In the genomic region with DNA sequence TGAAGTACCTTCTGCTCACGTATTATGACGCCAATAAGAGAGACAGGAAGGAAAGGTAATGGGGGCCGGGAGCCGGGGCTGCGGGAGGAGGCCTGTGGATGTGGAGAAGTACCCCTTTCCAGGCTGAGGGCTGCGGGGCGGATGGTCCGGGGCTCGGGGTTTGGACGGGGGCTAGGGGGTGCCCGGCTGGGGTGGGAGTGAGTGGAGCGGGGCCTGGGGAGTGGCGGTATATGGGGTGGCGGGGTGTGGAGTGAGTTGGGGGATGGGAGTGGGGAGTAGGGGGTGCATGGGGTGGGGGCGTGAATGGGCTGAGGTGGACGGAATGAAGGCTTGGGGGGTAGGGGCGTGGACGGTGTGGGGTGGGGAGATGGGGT, we compare ENCODE assay signal across 8 cellular contexts. TPM values are rescaled to one million over a fixed set of nuclear protein-coding genes. Genes with fewer than 3 reads are reported as not detected.
DNase-seq lines count a peak whose midpoint lies in the region; ATAC-seq and TF ChIP-seq lines count a peak whose summit lies in the region.
"Not testable (repeated sequence)": the region's sequence is repeated elsewhere in the genome, so short reads cannot be mapped to it uniquely, and the experiment has no call there.

No MANE protein-coding gene starts in this region.

- not testable (repeated sequence) for H4K91ac ChIP-seq in neuronal stem cell (ENCODE audit: low read depth, low read length, poor library complexity)

- peaks cover 14% of the 10 kb centered on the region for H3K79me2 ChIP-seq in SK-N-SH (ENCODE audit: insufficient read depth)

- H3K23ac ChIP-seq in neuronal stem cell (ENCODE audit: low read depth, low read length, poor library complexity), result not testable (repeated sequence)

- H4K20me1 ChIP-seq in SK-N-SH (ENCODE audit: insufficient read depth), result not testable (repeated sequence)

- H3K4ac ChIP-seq in neuronal stem cell (ENCODE audit: low read length), result not testable (repeated sequence)

- not testable (repeated sequence) for H3K9me3 ChIP-seq in SK-N-SH; adrenal gland (replicated peaks in 1 of 3); esophagus (ENCODE audit: control insufficient read depth in 2 of 2, insufficient read depth in 1 of 2, low read depth in 1 of 2, low read length in 1 of 2); neuronal stem cell (replicated peaks in 1 of 2; ENCODE audit: control insufficient read depth in 2 of 2, insufficient read depth in 1 of 2, low read depth in 1 of 2, low read length in 2 of 2); subcutaneous abdominal adipose tissue (ENCODE audit: control insufficient read depth in 5 of 5, low read length in 5 of 5)

- H2AK5ac ChIP-seq in neuronal stem cell (ENCODE audit: low read depth, low read length), result not testable (repeated sequence)

- not testable (repeated sequence) for H2BK15ac ChIP-seq in neuronal stem cell (ENCODE audit: low read length)

- not testable (repeated sequence) for H2BK120ac ChIP-seq in neuronal stem cell (ENCODE audit: low read depth, low read length)

- peak; percentile 17 for ATAC-seq in HG02973 (IDR thresholded peaks at IDR 0.05; ENCODE audit: unreplicated experiment)

- not testable (repeated sequence) for H2BK12ac ChIP-seq in neuronal stem cell (ENCODE audit: low read length)

- H3K4me3 ChIP-seq in SK-N-SH (ENCODE audit: low read depth in 2 of 2, low read length in 1 of 2) (peak overlapping the region; percentile 66 to 93), adrenal gland (peak overlapping the region; percentile 18 to 67 (median 41)), esophagus (ENCODE audit: low read depth in 1 of 2, low read length in 2 of 2) (peak overlapping the region; percentile 56 to 66), kidney epithelial cell (ENCODE audit: low read depth, low read length) (peak overlapping the region; percentile 60), neuronal stem cell (ENCODE audit: low read length in 2 of 2) (peak overlapping the region; percentile 65 to 94), subcutaneous abdominal adipose tissue (ENCODE audit: low read depth in 1 of 5, low read length in 5 of 5) (peak overlapping the region; percentile 70 to 92 (median 76))

- not testable (repeated sequence) for TF ChIP-seq RAD21 in SK-N-SH (IDR thresholded peaks at IDR 0.05; ENCODE audit: low read length)

- not testable (repeated sequence) for H3F3A ChIP-seq in SK-N-SH (replicated peaks; ENCODE audit: insufficient read depth)

- TF ChIP-seq EP300 in SK-N-SH (IDR thresholded peaks at IDR 0.05; ENCODE audit: borderline replicate concordance in 1 of 2, low read depth in 1 of 2, low read length in 1 of 2), result not testable (repeated sequence)

- H3K27me3 ChIP-seq in SK-N-SH (ENCODE audit: insufficient read depth); adrenal gland; esophagus (ENCODE audit: control insufficient read depth in 1 of 2, insufficient read depth in 2 of 2, low read length in 2 of 2); kidney epithelial cell (ENCODE audit: control insufficient read depth, insufficient read depth, low read length); neuronal stem cell (ENCODE audit: control insufficient read depth in 3 of 3, insufficient read depth in 3 of 3, low read depth in 1 of 3, low read length in 3 of 3); subcutaneous abdominal adipose tissue (ENCODE audit: control insufficient read depth in 5 of 5, insufficient read depth in 4 of 5, low read length in 5 of 5): not testable (repeated sequence)

- not testable (repeated sequence) for H3K79me1 ChIP-seq in neuronal stem cell (ENCODE audit: low read depth, low read length)

- H3K4me2 ChIP-seq in SK-N-SH (peak overlapping the region; percentile 99; the same call in 1 of the 2 replicates), neuronal stem cell (ENCODE audit: insufficient read depth, low read length, poor library complexity, severe bottlenecking) (peak overlapping the region; percentile 54)

- H3K14ac ChIP-seq in neuronal stem cell (ENCODE audit: low read length), result not testable (repeated sequence)

- H3K9ac ChIP-seq in SK-N-SH, result peak overlapping the region; percentile 78
- H3K9ac ChIP-seq in neuronal stem cell (ENCODE audit: low read depth, low read length, poor library complexity), result peak overlapping the region; percentile 70
- H3K9ac ChIP-seq in subcutaneous abdominal adipose tissue (ENCODE audit: low read length in 5 of 5), result peak overlapping the region in 4 of 5 donors; percentile 60 to 81 (median 72)

- CTCF ChIA-PET in SK-N-SH (lab: Yijun Ruan, JAX), result interaction anchor here (1.2 to 2.9 kb wide), 4 partner anchors 102 to 298 kb away, joined by 3 to 37 read pairs (median 4); a partner anchor contains a TSS

- not testable (repeated sequence) for H2BK5ac ChIP-seq in neuronal stem cell (ENCODE audit: low read length)

- H2AFZ ChIP-seq in SK-N-SH (ENCODE audit: low read depth), result not testable (repeated sequence)
- peak overlapping the region; percentile 100 for H2AFZ ChIP-seq in neuronal stem cell (ENCODE audit: low read length)

- POLR2A ChIA-PET in SK-N-SH (lab: Yijun Ruan, JAX), result not testable (repeated sequence)

- intact Hi-C loops in adrenal gland (cut with DNase I), result loop anchor here in 1 of 2 donors (10.0 kb wide), 2 partner anchors 99 to 249 kb away; no protein-coding TSS in a partner anchor

- not testable (repeated sequence) for DNase-seq in SK-N-SH; kidney epithelial cell (ENCODE audit: low read depth); neuronal stem cell (ENCODE audit: low spot score)
- DNase-seq in adrenal gland, result peak in 3 of 7 donors; percentile 25 to 53 (median 36)

- TF ChIP-seq POLR2A in adrenal gland (IDR thresholded peaks at IDR 0.05), result not testable (repeated sequence)

- H3K9me2 ChIP-seq in SK-N-SH, result not testable (repeated sequence)

- not testable (repeated sequence) for H3K36me3 ChIP-seq in SK-N-SH (replicated peaks in 1 of 2; ENCODE audit: control insufficient read depth in 1 of 2, insufficient read depth in 2 of 2, low read length in 1 of 2); adrenal gland (replicated peaks in 1 of 2); esophagus (ENCODE audit: control insufficient read depth in 2 of 2, insufficient read depth in 2 of 2, low read length in 1 of 2); kidney epithelial cell (ENCODE audit: control insufficient read depth, insufficient read depth, low read length); neuronal stem cell (replicated peaks in 1 of 2; ENCODE audit: control insufficient read depth in 2 of 2, insufficient read depth in 2 of 2, low read length in 2 of 2); subcutaneous abdominal adipose tissue (ENCODE audit: control insufficient read depth in 5 of 5, insufficient read depth in 5 of 5, low read length in 5 of 5)

- H4K8ac ChIP-seq in neuronal stem cell (ENCODE audit: low read depth, low read length), result not testable (repeated sequence)

- H3K18ac ChIP-seq in neuronal stem cell (ENCODE audit: low read length), result not testable (repeated sequence)

- TF ChIP-seq CTCF in C4-2B (conservative IDR thresholded peaks at IDR 0.05); SK-N-SH (IDR thresholded peaks at IDR 0.05); adrenal gland (IDR thresholded peaks at IDR 0.05); kidney epithelial cell (IDR thresholded peaks at IDR 0.05; ENCODE audit: insufficient read depth, low read length, poor library complexity, severe bottlenecking): not testable (repeated sequence)

- H3K27ac ChIP-seq in C4-2B (peak overlapping the region; percentile 82), SK-N-SH (ENCODE audit: low read depth in 2 of 2, low read length in 1 of 2) (peak overlapping the region; percentile 47 to 59; a peak in 3 of 4 replicates), adrenal gland (peak overlapping the region in 4 of 5 donors; percentile 78 to 96 (median 90)), esophagus (ENCODE audit: low read depth in 2 of 2, low read length in 1 of 2) (peak overlapping the region; percentile 85 to 89), neuronal stem cell (replicated peaks; ENCODE audit: low read length) (peak overlapping the region; percentile 71), subcutaneous abdominal adipose tissue (ENCODE audit: low read depth, low read length) (peak overlapping the region; percentile 50)

- 3% methylated on average over 18 of the region's 18 CpGs for WGBS in SK-N-SH (ENCODE audit: low lambda C conversion rate)
- WGBS in adrenal gland, 4 donors, result 0 to 7% (median 2%) methylated on average over 2 to 15 of the region's 18 CpGs
- WGBS in esophagus, 2 donors, result 2% methylated on average over 13 to 18 of the region's 18 CpGs
- no CpG with 5 or more reads among the region's 18 CpGs for WGBS in neuronal stem cell (ENCODE audit: extremely low coverage in 2 of 2, insufficient read length in 2 of 2, insufficient replicate concordance in 1 of 2), 2 donors

- not testable (repeated sequence) for H3K4me1 ChIP-seq in SK-N-SH (ENCODE audit: control insufficient read depth in 1 of 2, insufficient read depth in 2 of 2, low read depth in 1 of 2, low read length in 1 of 2); adrenal gland (replicated peaks in 1 of 2); esophagus (ENCODE audit: control insufficient read depth in 2 of 2, insufficient read depth in 2 of 2, low read length in 1 of 2); neuronal stem cell (ENCODE audit: control insufficient read depth in 2 of 2, insufficient read depth in 1 of 2, low read depth in 1 of 2, low read length in 2 of 2); subcutaneous abdominal adipose tissue (ENCODE audit: control insufficient read depth in 5 of 5, insufficient read depth in 5 of 5, low read length in 5 of 5)

RNA-seq across cellular contexts. Expression of a gene that starts 0.9 kb away (rescaled TPM):
- 2.9 and 3.0 TPM in 2 replicates for polyA plus RNA-seq in SK-N-SH (2012; rRNA removed)
- polyA plus RNA-seq in SK-N-SH (2012; cell fraction: cytosol; rRNA removed), result 1.3 and 1.4 TPM in 2 replicates
- polyA plus RNA-seq in SK-N-SH (2012; cell fraction: nucleus; rRNA removed), result 12.0 and 14.1 TPM in 2 replicates
- 10 to 100 TPM in 4 of 8 donors, 1 to 10 TPM in 4; 3.8 to 26.7 (median 10.0) TPM for total RNA-seq in adrenal gland
- 10 to 100 TPM in 1 of 3 donors, 1 to 10 TPM in 2; 3.0 to 14.6 (median 4.4) TPM for polyA plus RNA-seq in adrenal gland
- polyA plus RNA-seq in esophagus, result 1 to 10 TPM; 1.3 to 4.2 TPM
- total RNA-seq in kidney epithelial cell, result 9.9 and 14.8 TPM in 2 replicates
- polyA plus RNA-seq in neuronal stem cell (2013, experiment 1 of 2), result 10.2 TPM
- polyA plus RNA-seq in neuronal stem cell (2013, experiment 2 of 2), result 10.7 TPM

RNA-seq across cellular contexts. Expression of a gene that starts 19.2 kb away (rescaled TPM):
- polyA plus RNA-seq in SK-N-SH (2012; rRNA removed) (13.3 and 13.6 TPM in 2 replicates), adrenal gland (1 to 10 TPM; 7.0 to 8.5 (median 7.5) TPM), esophagus (1 to 10 TPM; 3.8 to 7.8 TPM)
- 7.3 and 10.7 TPM in 2 replicates for polyA plus RNA-seq in SK-N-SH (2012; cell fraction: cytosol; rRNA removed)
- polyA plus RNA-seq in SK-N-SH (2012; cell fraction: nucleus; rRNA removed), result 33.4 and 37.1 TPM in 2 replicates
- total RNA-seq in adrenal gland (10 to 100 TPM in 4 of 8 donors, 1 to 10 TPM in 4; 4.0 to 15.9 (median 8.6) TPM), kidney epithelial cell (19.5 and 22.4 TPM in 2 replicates)
- 20.3 TPM for polyA plus RNA-seq in neuronal stem cell (2013, experiment 1 of 2)
- polyA plus RNA-seq in neuronal stem cell (2013, experiment 2 of 2), result 19.6 TPM
